ENCODE assay signal across 8 cellular contexts in genomic region chr16:67672739-67673662, GRCh38. TPM values are rescaled to one million over a fixed set of nuclear protein-coding genes. Genes with fewer than 3 reads are reported as not detected.
A peak's percentile ranks its signal among the peaks of the same experiment; 100 is the strongest.
DNase-seq lines count a peak whose midpoint lies in the region; ATAC-seq and TF ChIP-seq lines count a peak whose summit lies in the region.

No MANE protein-coding gene starts in this region.

- peak; percentile 31 for DNase-seq in Caki2 (ENCODE audit: low read depth)
- peak; percentile 57 for DNase-seq in HK-2 (ENCODE audit: unreplicated experiment)
- no peak for DNase-seq in SK-N-MC (ENCODE audit: low read depth, low spot score)
- peak; percentile 69 to 76 (median 73) for DNase-seq in body of pancreas
- peak; percentile 23 to 26 for DNase-seq in hippocampal formation (lab: John Stamatoyannopoulos, UW)
- DNase-seq in gastrocnemius medialis = peak; percentile 40 to 57
- DNase-seq in activated T-helper 2 cell treated with anti-CD3 and anti-CD28 coated beads, Interferon-gamma antibody, Interleukin-2, Interleukin-4, amounts not matched to agents 10 μg/mL and 5 μg/mL and 100 μg/mL, durations not matched to agents 14 hours and 24 hours and 36 hours (ENCODE audit: low spot score) = no peak

- no peak overlapping the region for H3K9ac ChIP-seq in SK-N-MC (ENCODE audit: insufficient read length)

- H3K4me3 Mint-ChIP-seq in activated T-helper 2 cell treated with anti-CD3 and anti-CD28 coated beads, Interferon-gamma antibody, Interleukin-2, Interleukin-4, amounts not matched to agents 10 μg/mL and 5 μg/mL and 100 μg/mL, durations not matched to agents 14 hours and 24 hours and 36 hours (ENCODE audit: low read depth) = no peak overlapping the region

- peaks cover 3% of the 10 kb centered on the region for H3K4me1 Mint-ChIP-seq in activated T-helper 2 cell treated with anti-CD3 and anti-CD28 coated beads, Interferon-gamma antibody, Interleukin-2, Interleukin-4, amounts not matched to agents 10 μg/mL and 5 μg/mL and 100 μg/mL, durations not matched to agents 14 hours and 24 hours and 36 hours (ENCODE audit: low read depth)

- H3K36me3 ChIP-seq in SK-N-MC (ENCODE audit: insufficient read depth, low read length) = no peaks in the 10 kb centered on the region
- H3K36me3 ChIP-seq in body of pancreas (replicated peaks in 1 of 2; ENCODE audit: insufficient read depth in 1 of 2, low read depth in 2 of 2) = no peaks in the 10 kb centered on the region
- no peaks in the 10 kb centered on the region for H3K36me3 ChIP-seq in gastrocnemius medialis

- peak; percentile 42 to 74 (median 64) for TF ChIP-seq CTCF in body of pancreas (IDR thresholded peaks at IDR 0.05)
- peak; percentile 63 to 82 (median 74) for TF ChIP-seq CTCF in gastrocnemius medialis (IDR thresholded peaks at IDR 0.05 in 4 of 5, conservative IDR thresholded peaks at IDR 0.05 in 1 of 5)

- peaks cover 4% of the 10 kb centered on the region for H3K36me3 Mint-ChIP-seq in activated T-helper 2 cell treated with anti-CD3 and anti-CD28 coated beads, Interferon-gamma antibody, Interleukin-2, Interleukin-4, amounts not matched to agents 10 μg/mL and 5 μg/mL and 100 μg/mL, durations not matched to agents 14 hours and 24 hours and 36 hours (ENCODE audit: low read depth)

- ATAC-seq in body of pancreas = peak; percentile 17
- ATAC-seq in gastrocnemius medialis = peak; percentile 38 to 51
- ATAC-seq in HG03354 (IDR thresholded peaks at IDR 0.05; ENCODE audit: poor library complexity, severe bottlenecking, unreplicated experiment) = no peak

- H3K4me3 ChIP-seq in SK-N-MC (peak overlapping the region; percentile 52), body of pancreas (no peak overlapping the region), gastrocnemius medialis (no peak overlapping the region)

- intact Hi-C loops in body of pancreas (cut with DNase I) = no loop called here
- intact Hi-C loops in gastrocnemius medialis (cut with DNase I; ENCODE audit: low total_unique reads) = loop anchor here (1.0 to 10.0 kb wide), 4 partner anchors 46 to 369 kb away; partner anchors contain the start of gene GFOD2
- intact Hi-C loops in activated T-helper 2 cell treated with anti-CD3 and anti-CD28 coated beads, Interferon-gamma antibody, Interleukin-2, Interleukin-4, amounts not matched to agents 10 μg/mL and 5 μg/mL and 100 μg/mL, durations not matched to agents 14 hours and 24 hours and 36 hours (cut with micrococcal nuclease) = no loop called here

- no peaks in the 10 kb centered on the region for H3K27me3 ChIP-seq in body of pancreas
- H3K27me3 ChIP-seq in gastrocnemius medialis = no peaks in the 10 kb centered on the region

- no peaks in the 10 kb centered on the region for H3K9me3 ChIP-seq in SK-N-MC (ENCODE audit: low read depth, low read length)
- H3K9me3 ChIP-seq in body of pancreas = no peaks in the 10 kb centered on the region
- H3K9me3 ChIP-seq in gastrocnemius medialis = no peaks in the 10 kb centered on the region

- H3K27ac ChIP-seq in SK-N-MC (peak overlapping the region; percentile 54; the same call in 1 of the 2 replicates), body of pancreas (peak overlapping the region; percentile 46 to 79 (median 72)), gastrocnemius medialis (peak overlapping the region; percentile 50 to 80 (median 73))

- peaks cover 24% of the 10 kb centered on the region for H3K4me1 ChIP-seq in body of pancreas
- peaks cover 13 to 21% of the 10 kb centered on the region in 2 donors for H3K4me1 ChIP-seq in gastrocnemius medialis

- no peak overlapping the region for H3K27ac Mint-ChIP-seq in activated T-helper 2 cell treated with anti-CD3 and anti-CD28 coated beads, Interferon-gamma antibody, Interleukin-2, Interleukin-4, amounts not matched to agents 10 μg/mL and 5 μg/mL and 100 μg/mL, durations not matched to agents 14 hours and 24 hours and 36 hours

- TF ChIP-seq POLR2A in body of pancreas (IDR thresholded peaks at IDR 0.05) (no peak), gastrocnemius medialis (IDR thresholded peaks at IDR 0.05) (no peak)

- no peaks in the 10 kb centered on the region for H3K27me3 Mint-ChIP-seq in activated T-helper 2 cell treated with anti-CD3 and anti-CD28 coated beads, Interferon-gamma antibody, Interleukin-2, Interleukin-4, amounts not matched to agents 10 μg/mL and 5 μg/mL and 100 μg/mL, durations not matched to agents 14 hours and 24 hours and 36 hours (ENCODE audit: low read depth)

- in situ Hi-C loops in Caki2 (cut with HindIII; ENCODE audit: low pct_unique_long_range_greater_than_20kb, low sequenced_read_pairs) = no loop called here
- in situ Hi-C loops in gastrocnemius medialis (cut with MboI; ENCODE audit: low sequenced_read_pairs in 4 of 4) = no loop called here

- 38 to 51% methylated on average over 9 to 13 of the region's 13 CpGs for whole genome bisulfite sequencing in body of pancreas, 2 donors

- H3K9me3 Mint-ChIP-seq in activated T-helper 2 cell treated with anti-CD3 and anti-CD28 coated beads, Interferon-gamma antibody, Interleukin-2, Interleukin-4, amounts not matched to agents 10 μg/mL and 5 μg/mL and 100 μg/mL, durations not matched to agents 14 hours and 24 hours and 36 hours = no peaks in the 10 kb centered on the region

RNA-seq across cellular contexts. Expression of gene C16orf86, which starts 6.4 kb away (rescaled TPM):
- not detected in 2 replicates for total RNA-seq in Caki2 (2014; rRNA removed; shearing (Covaris generic); ENCODE audit: low replicate concordance)
- total RNA-seq in body of pancreas (1 to 10 TPM; 7.5 to 9.6 TPM), gastrocnemius medialis (1 to 10 TPM; 5.1 to 8.5 (median 7.3) TPM)
- 1.4 and 1.8 TPM in 2 replicates for total RNA-seq in activated T-helper 2 cell treated with anti-CD3 and anti-CD28 coated beads, Interferon-gamma antibody, Interleukin-2, Interleukin-4, amounts not matched to agents 10 μg/mL and 5 μg/mL and 100 μg/mL, durations not matched to agents 14 hours and 24 hours and 36 hours

RNA-seq across cellular contexts. Expression of gene ENKD1, which starts 6.5 kb away (rescaled TPM):
- total RNA-seq in Caki2 (2014; rRNA removed; shearing (Covaris generic); ENCODE audit: low replicate concordance) = 0.47 TPM in 1 of 2 replicates, not detected in the other
- total RNA-seq in body of pancreas = 10 to 100 TPM; 68.0 to 91.0 TPM
- total RNA-seq in gastrocnemius medialis = 10 to 100 TPM in 3 of 4 donors, 1 to 10 TPM in 1; 8.1 to 14.2 (median 11.2) TPM
- 8.1 and 9.2 TPM in 2 replicates for total RNA-seq in activated T-helper 2 cell treated with anti-CD3 and anti-CD28 coated beads, Interferon-gamma antibody, Interleukin-2, Interleukin-4, amounts not matched to agents 10 μg/mL and 5 μg/mL and 100 μg/mL, durations not matched to agents 14 hours and 24 hours and 36 hours

RNA-seq across cellular contexts. Expression of gene PARD6A, which starts 12.2 kb away (rescaled TPM):
- 5.3 and 7.2 TPM in 2 replicates for total RNA-seq in Caki2 (2014; rRNA removed; shearing (Covaris generic); ENCODE audit: low replicate concordance)
- 10 to 100 TPM; 21.1 to 22.8 TPM for total RNA-seq in body of pancreas
- total RNA-seq in gastrocnemius medialis = 10 to 100 TPM in 3 of 4 donors, 1 to 10 TPM in 1; 2.7 to 17.3 (median 12.5) TPM
- 10.7 and 11.5 TPM in 2 replicates for total RNA-seq in activated T-helper 2 cell treated with anti-CD3 and anti-CD28 coated beads, Interferon-gamma antibody, Interleukin-2, Interleukin-4, amounts not matched to agents 10 μg/mL and 5 μg/mL and 100 μg/mL, durations not matched to agents 14 hours and 24 hours and 36 hours

RNA-seq across cellular contexts. Expression of gene ACD, which starts 12.9 kb away (rescaled TPM):
- 20.7 and 33.9 TPM in 2 replicates for total RNA-seq in Caki2 (2014; rRNA removed; shearing (Covaris generic); ENCODE audit: low replicate concordance)
- total RNA-seq in body of pancreas = 10 to 100 TPM; 11.4 to 33.6 TPM
- 10 to 100 TPM in 3 of 4 donors, 1 to 10 TPM in 1; 9.9 to 12.8 (median 11.1) TPM for total RNA-seq in gastrocnemius medialis
- total RNA-seq in activated T-helper 2 cell treated with anti-CD3 and anti-CD28 coated beads, Interferon-gamma antibody, Interleukin-2, Interleukin-4, amounts not matched to agents 10 μg/mL and 5 μg/mL and 100 μg/mL, durations not matched to agents 14 hours and 24 hours and 36 hours = 48.9 and 57.4 TPM in 2 replicates

RNA-seq across cellular contexts. Expression of gene CARMIL2, which starts 28.1 kb away (rescaled TPM):
- 1.1 TPM in 1 of 2 replicates, not detected in the other for total RNA-seq in Caki2 (2014; rRNA removed; shearing (Covaris generic); ENCODE audit: low replicate concordance)
- total RNA-seq in body of pancreas = 1 to 10 TPM in 1 of 2 donors, under 1 TPM in 1; 0.52 to 2.3 TPM
- total RNA-seq in gastrocnemius medialis = 1 to 10 TPM in 1 of 4 donors, under 1 TPM in 1, not detected in 2; 0.10 to 1.1 TPM
- total RNA-seq in activated T-helper 2 cell treated with anti-CD3 and anti-CD28 coated beads, Interferon-gamma antibody, Interleukin-2, Interleukin-4, amounts not matched to agents 10 μg/mL and 5 μg/mL and 100 μg/mL, durations not matched to agents 14 hours and 24 hours and 36 hours = 197 and 206 TPM in 2 replicates

Comparison
In these comparisons a context has a peak if more than half of its experiments do, and no peak if none do; other contexts are left out.
1. DNase-seq: peak in Caki2 (single experiment), HK-2 (single experiment), body of pancreas (4 of 4), hippocampal formation (2 of 2) and gastrocnemius medialis (2 of 2); none in SK-N-MC (single experiment) and activated T-helper 2 cell treated with anti-CD3 and anti-CD28 coated beads, Interferon-gamma antibody, Interleukin-2, Interleukin-4, amounts not matched to agents 10 μg/mL and 5 μg/mL and 100 μg/mL, durations not matched to agents 14 hours and 24 hours and 36 hours (single experiment).
2. Peak in every context shown above with its lines, with median percentiles within 50 percentile points of each other: H3K27ac ChIP-seq.